26 cellular contexts compared by ENCODE assay signal in genomic region chr10:124005091-124005490, GRCh38.
DNase-seq lines count a peak whose midpoint lies in the region; ATAC-seq and TF ChIP-seq lines count a peak whose summit lies in the region.
"Had no signal": no experiment of that assay in that cellular context is flagged by ENCODE, and none has a peak within 500 bp of the region (broad histone marks: within the 10 kb centered on the region; RNA-seq: fewer than 3 reads in every experiment).

No MANE protein-coding gene starts in this region.

- no peak for TF ChIP-seq POLR2A in gastroesophageal sphincter (IDR thresholded peaks at IDR 0.05)

- H3K27me3 ChIP-seq in gastroesophageal sphincter: no peaks in the 10 kb centered on the region
- no peaks in the 10 kb centered on the region for H3K27me3 ChIP-seq in upper lobe of right lung
- H3K27me3 ChIP-seq: brain microvascular endothelial cell, colonic mucosa, tibial artery had no signal

- H3K9me3 Mint-ChIP-seq in activated T-cell treated with anti-CD3 and anti-CD28 coated beads, Interleukin-2, amount 50 U/mL, for 24 hours: no peaks in the 10 kb centered on the region
- no peaks in the 10 kb centered on the region for H3K9me3 Mint-ChIP-seq in activated T-cell treated with anti-CD3 and anti-CD28 coated beads, Interleukin-2, amount 50 U/mL, for 4 hours
- no peaks in the 10 kb centered on the region for H3K9me3 Mint-ChIP-seq in nephron progenitor cell
- H3K9me3 Mint-ChIP-seq: mesothelial cell of epicardium, neural crest cell had no signal

- H3K4me3 ChIP-seq in gastroesophageal sphincter (no peak overlapping the region), upper lobe of right lung (no peak overlapping the region)
- H3K4me3 ChIP-seq: A549, colonic mucosa, psoas muscle, tibial artery had no signal

- no peaks in the 10 kb centered on the region for H3K36me3 Mint-ChIP-seq in activated T-cell treated with anti-CD3 and anti-CD28 coated beads, Interleukin-2, amount 50 U/mL, for 24 hours (ENCODE audit: low read depth)
- H3K36me3 Mint-ChIP-seq in activated T-cell treated with anti-CD3 and anti-CD28 coated beads, Interleukin-2, amount 50 U/mL, for 4 hours (ENCODE audit: insufficient read depth): no peaks in the 10 kb centered on the region
- peaks cover 22% of the 10 kb centered on the region for H3K36me3 Mint-ChIP-seq in nephron progenitor cell (ENCODE audit: low read depth)

- 80% methylated on average over 1 of the region's 10 CpGs; no CpG with 5 or more reads in 1 of the 2 donors for WGBS in gastroesophageal sphincter (ENCODE audit: low coverage in 1 of 2), 2 donors

- H3K4me1 Mint-ChIP-seq in activated T-cell treated with anti-CD3 and anti-CD28 coated beads, Interleukin-2, amount 50 U/mL, for 24 hours (ENCODE audit: low read depth): no peaks in the 10 kb centered on the region
- H3K4me1 Mint-ChIP-seq in activated T-cell treated with anti-CD3 and anti-CD28 coated beads, Interleukin-2, amount 50 U/mL, for 4 hours (ENCODE audit: low read depth): no peaks in the 10 kb centered on the region
- H3K4me1 Mint-ChIP-seq in nephron progenitor cell: peaks cover 54% of the 10 kb centered on the region
- H3K4me1 Mint-ChIP-seq: B cell had no signal

- H3K27ac ChIP-seq in gastroesophageal sphincter (peak overlapping the region; percentile 86 to 94 (median 90)), upper lobe of right lung (no peak overlapping the region)
- H3K27ac ChIP-seq: A549, brain microvascular endothelial cell, colonic mucosa, HL-60, psoas muscle, tibial artery, VCaP had no signal

- intact Hi-C loops in upper lobe of right lung (cut with DNase I): no loop called here

- H3K4me1 ChIP-seq in gastroesophageal sphincter: peaks cover 10 to 71% (median 11%) of the 10 kb centered on the region in 3 donors
- no peaks in the 10 kb centered on the region for H3K4me1 ChIP-seq in upper lobe of right lung
- H3K4me1 ChIP-seq: A549, colonic mucosa, psoas muscle had no signal

- no peak for ATAC-seq in activated T-cell treated with anti-CD3 and anti-CD28 coated beads, Interleukin-2, amount 50 U/mL, for 4 hours
- ATAC-seq in gastroesophageal sphincter (no peak), upper lobe of right lung (no peak), HG02571 (IDR thresholded peaks at IDR 0.05; ENCODE audit: unreplicated experiment) (no peak), HG02642 (IDR thresholded peaks at IDR 0.05; ENCODE audit: poor library complexity, unreplicated experiment) (no peak)
- ATAC-seq: A549, left colon, psoas muscle had no signal

- H3K36me3 ChIP-seq in gastroesophageal sphincter: peaks cover 0 to 29% of the 10 kb centered on the region in 2 donors
- peaks cover 37% of the 10 kb centered on the region for H3K36me3 ChIP-seq in upper lobe of right lung
- H3K36me3 ChIP-seq: brain microvascular endothelial cell, colonic mucosa had no signal

- H3K4me3 Mint-ChIP-seq in activated T-cell treated with anti-CD3 and anti-CD28 coated beads, Interleukin-2, amount 50 U/mL, for 24 hours: no peak overlapping the region
- no peak overlapping the region for H3K4me3 Mint-ChIP-seq in activated T-cell treated with anti-CD3 and anti-CD28 coated beads, Interleukin-2, amount 50 U/mL, for 4 hours
- peak overlapping the region; percentile 54 for H3K4me3 Mint-ChIP-seq in nephron progenitor cell
- H3K4me3 Mint-ChIP-seq: B cell, mesothelial cell of epicardium, neural crest cell had no signal

- DNase-seq in activated T-cell treated with anti-CD3 and anti-CD28 coated beads, Interleukin-2, amount 50 U/mL, for 24 hours: peak; percentile 11
- no peak for DNase-seq in activated T-cell treated with anti-CD3 and anti-CD28 coated beads, Interleukin-2, amount 50 U/mL, for 4 hours
- no peak for DNase-seq in nephron progenitor cell
- DNase-seq in upper lobe of right lung: peak; percentile 46
- no peak for DNase-seq in cerebellar cortex (ENCODE audit: low spot score)
- DNase-seq: activated CD8-positive, alpha-beta memory T cell treated with anti-CD3 and anti-CD28 coated beads, Interleukin-2, amount 50 U/mL, for 4 hours; activated gamma-delta T cell; brain microvascular endothelial cell; colonic mucosa; NCI-H1105 treated with DMSO at 0.1 percent for 48 hours; NCI-H510A treated with DMSO at 0.1 percent for 48 hours; small intestine; stimulated activated CD4-positive, alpha-beta T cell treated with anti-CD3 and anti-CD28 coated beads, Interleukin-4, amount 100 ng/mL, for 1 hour; stimulated activated naive CD4-positive, alpha-beta T cell treated with Interleukin-2 at 50 U/mL for 16 hours had no signal

- H3K9me3 ChIP-seq in gastroesophageal sphincter (no peaks in the 10 kb centered on the region), upper lobe of right lung (no peaks in the 10 kb centered on the region)
- H3K9me3 ChIP-seq: A549, colonic mucosa, psoas muscle, tibial artery had no signal

- no peak overlapping the region for H3K27ac Mint-ChIP-seq in activated T-cell treated with anti-CD3 and anti-CD28 coated beads, Interleukin-2, amount 50 U/mL, for 24 hours
- H3K27ac Mint-ChIP-seq in nephron progenitor cell: peak overlapping the region; percentile 93
- H3K27ac Mint-ChIP-seq: B cell, mesothelial cell of epicardium had no signal

- H3K27me3 Mint-ChIP-seq in activated T-cell treated with anti-CD3 and anti-CD28 coated beads, Interleukin-2, amount 50 U/mL, for 24 hours: no peaks in the 10 kb centered on the region
- H3K27me3 Mint-ChIP-seq in activated T-cell treated with anti-CD3 and anti-CD28 coated beads, Interleukin-2, amount 50 U/mL, for 4 hours (ENCODE audit: low read depth): no peaks in the 10 kb centered on the region
- H3K27me3 Mint-ChIP-seq in nephron progenitor cell (ENCODE audit: low read depth, poor library complexity): peaks cover 15% of the 10 kb centered on the region
- H3K27me3 Mint-ChIP-seq: B cell had no signal

- TF ChIP-seq EP300 in gastroesophageal sphincter (IDR thresholded peaks at IDR 0.05): no peak

- peak in 1 of 4 experiments; percentile 14 for TF ChIP-seq CTCF in gastroesophageal sphincter (IDR thresholded peaks at IDR 0.05)
- no peak for TF ChIP-seq CTCF in nephron progenitor cell (IDR thresholded peaks at IDR 0.05)
- TF ChIP-seq CTCF in upper lobe of right lung (IDR thresholded peaks at IDR 0.05): no peak

Comparison
In these comparisons a context has a peak if more than half of its experiments do, and no peak if none do; other contexts are left out.
1. DNase-seq: peak in activated T-cell treated with anti-CD3 and anti-CD28 coated beads, Interleukin-2, amount 50 U/mL, for 24 hours (single experiment) and upper lobe of right lung (single experiment); none in activated T-cell treated with anti-CD3 and anti-CD28 coated beads, Interleukin-2, amount 50 U/mL, for 4 hours (single experiment), nephron progenitor cell (single experiment) and cerebellar cortex (single experiment).